ENCODE assay signal across 1 cellular context in genomic region chr1:202656951-202657646, GRCh38.
TF ChIP-seq lines count a peak whose summit lies in the region.

No MANE protein-coding gene starts in this region.

TF ChIP-seq in GM23338, 12 proteins besides CTCF, POLR2A, EP300 and RAD21 (continued from another document):
- TF ChIP-seq ZNF462 (CRISPR knock-in tag; IDR thresholded peaks at IDR 0.05) = no peak
- TF ChIP-seq STAT1 (IDR thresholded peaks at IDR 0.05; ENCODE audit: unreplicated experiment) = no peak
- TF ChIP-seq POLR2AphosphoS5 (IDR thresholded peaks at IDR 0.05; ENCODE audit: low read depth) = no peak
- no peak for TF ChIP-seq EZH2phosphoT487 (IDR thresholded peaks at IDR 0.05; ENCODE audit: unreplicated experiment)
- no peak for TF ChIP-seq JUNB (IDR thresholded peaks at IDR 0.05; ENCODE audit: unreplicated experiment)
- no peak for TF ChIP-seq NANOG (IDR thresholded peaks at IDR 0.05; ENCODE audit: borderline replicate concordance)
